Comparison of ENCODE assay signal across 8 cellular contexts in genomic region chr11:57324154-57324885, GRCh38. TPM values are rescaled to one million over a fixed set of nuclear protein-coding genes. Genes with fewer than 3 reads are reported as not detected.
DNase-seq lines count a peak whose midpoint lies in the region; ATAC-seq and TF ChIP-seq lines count a peak whose summit lies in the region.

No MANE protein-coding gene starts in this region.

- H4K20me1 ChIP-seq in MM.1S (ENCODE audit: insufficient read depth, low read length) = no peaks in the 10 kb centered on the region

- peaks cover 25% of the 10 kb centered on the region for H3F3A ChIP-seq in MM.1S (ENCODE audit: insufficient read depth, low read length)

- H3K4me3 ChIP-seq in MM.1S (ENCODE audit: low read length) (peak overlapping the region; percentile 43; the same call in 1 of the 2 replicates), foreskin fibroblast (ENCODE audit: low read depth in 1 of 2, low read length in 2 of 2) (peak overlapping the region; percentile 94 to 98)

- TF ChIP-seq CTCF in MM.1S (IDR thresholded peaks at IDR 0.05; ENCODE audit: low read length) (no peak), foreskin fibroblast (IDR thresholded peaks at IDR 0.05; ENCODE audit: low read depth, low read length) (no peak), omental fat pad (IDR thresholded peaks at IDR 0.05) (no peak)

- H3K4me2 ChIP-seq in MM.1S (ENCODE audit: low read depth, low read length) = peak overlapping the region; percentile 44

- peak overlapping the region; percentile 84 for H3K4me3 Mint-ChIP-seq in activated T-cell treated with anti-CD3 and anti-CD28 coated beads, Interleukin-2, amount 50 U/mL, for 24 hours

- H3K9me2 ChIP-seq in MM.1S (replicated peaks; ENCODE audit: insufficient read depth, low read length) = no peaks in the 10 kb centered on the region

- no peaks in the 10 kb centered on the region for H3K27me3 Mint-ChIP-seq in activated T-cell treated with anti-CD3 and anti-CD28 coated beads, Interleukin-2, amount 50 U/mL, for 24 hours

- no peaks in the 10 kb centered on the region for H3K9me3 ChIP-seq in MM.1S (replicated peaks; ENCODE audit: insufficient read depth, low read length)

- no peak overlapping the region for H3K27ac ChIP-seq in MM.1S (ENCODE audit: low read length)

- ATAC-seq in omental fat pad (ENCODE audit: low FRiP score) = peak; percentile 0
- ATAC-seq in HG02588 (IDR thresholded peaks at IDR 0.05; ENCODE audit: unreplicated experiment) = no peak

- no peaks in the 10 kb centered on the region for H3K9me3 Mint-ChIP-seq in activated T-cell treated with anti-CD3 and anti-CD28 coated beads, Interleukin-2, amount 50 U/mL, for 24 hours

- H3K27me3 ChIP-seq in MM.1S (replicated peaks; ENCODE audit: insufficient read depth, low read length) = no peaks in the 10 kb centered on the region

- H3K36me3 Mint-ChIP-seq in activated T-cell treated with anti-CD3 and anti-CD28 coated beads, Interleukin-2, amount 50 U/mL, for 24 hours (ENCODE audit: low read depth) = peaks cover 55% of the 10 kb centered on the region

- DNase-seq in stimulated activated CD4-positive, alpha-beta T cell treated with anti-CD3 and anti-CD28 coated beads, Interleukin-15, amount 100 ng/mL, for 24 hours = peak; percentile 44
- DNase-seq in stimulated activated CD4-positive, alpha-beta T cell treated with anti-CD3 and anti-CD28 coated beads, Interleukin-4, amount 100 ng/mL, for 24 hours = no peak
- DNase-seq in MM.1S = no peak
- peak; percentile 57 for DNase-seq in activated T-cell treated with anti-CD3 and anti-CD28 coated beads, Interleukin-2, amount 50 U/mL, for 24 hours
- DNase-seq in foreskin fibroblast = peak in 1 of 2 donors; percentile 66
- no peak for DNase-seq in omental fat pad (ENCODE audit: low spot score)
- no peak for DNase-seq in NCI-H2107 (lab: John Stamatoyannopoulos, UW)

- no peaks in the 10 kb centered on the region; the same call in 1 of the 2 replicates for H3K36me3 ChIP-seq in MM.1S (replicated peaks; ENCODE audit: insufficient read depth, low read length)

- H3K4me1 ChIP-seq in MM.1S (ENCODE audit: low read length) = peaks cover 30% of the 10 kb centered on the region

- H3K79me2 ChIP-seq in MM.1S (ENCODE audit: low read length) = no peaks in the 10 kb centered on the region

- H3K9ac ChIP-seq in MM.1S (ENCODE audit: low read length) = peak overlapping the region; percentile 28; the same call in 1 of the 2 replicates

- H3K4me1 Mint-ChIP-seq in activated T-cell treated with anti-CD3 and anti-CD28 coated beads, Interleukin-2, amount 50 U/mL, for 24 hours (ENCODE audit: low read depth) = peaks cover 61% of the 10 kb centered on the region

- no peak overlapping the region for H2AFZ ChIP-seq in MM.1S (ENCODE audit: low read length)

- H3K27ac Mint-ChIP-seq in activated T-cell treated with anti-CD3 and anti-CD28 coated beads, Interleukin-2, amount 50 U/mL, for 24 hours = peak overlapping the region; percentile 90

RNA-seq across cellular contexts. Expression of gene TNKS1BP1, which starts 0.4 kb away (rescaled TPM):
- total RNA-seq in omental fat pad = 100 to 1,000 TPM; 119 to 162 (median 137) TPM

RNA-seq across cellular contexts. Expression of gene SSRP1, which starts 11.4 kb away (rescaled TPM):
- total RNA-seq in omental fat pad = 10 to 100 TPM; 53.5 to 81.8 (median 61.2) TPM

RNA-seq across cellular contexts. Expression of gene P2RX3, which starts 13.8 kb away (rescaled TPM):
- not detected for total RNA-seq in omental fat pad

RNA-seq across cellular contexts. Expression of gene PRG3, which starts 56.6 kb away (rescaled TPM):
- total RNA-seq in omental fat pad = not detected

Comparison
In these comparisons a context has a peak if more than half of its experiments do, and no peak if none do; other contexts are left out.
1. DNase-seq: peak in stimulated activated CD4-positive, alpha-beta T cell treated with anti-CD3 and anti-CD28 coated beads, Interleukin-15, amount 100 ng/mL, for 24 hours (single experiment) and activated T-cell treated with anti-CD3 and anti-CD28 coated beads, Interleukin-2, amount 50 U/mL, for 24 hours (single experiment); none in stimulated activated CD4-positive, alpha-beta T cell treated with anti-CD3 and anti-CD28 coated beads, Interleukin-4, amount 100 ng/mL, for 24 hours (single experiment), MM.1S (single experiment), omental fat pad (single experiment) and NCI-H2107 (single experiment).